Comparison of ENCODE assay signal across 25 cellular contexts in the genomic region with DNA sequence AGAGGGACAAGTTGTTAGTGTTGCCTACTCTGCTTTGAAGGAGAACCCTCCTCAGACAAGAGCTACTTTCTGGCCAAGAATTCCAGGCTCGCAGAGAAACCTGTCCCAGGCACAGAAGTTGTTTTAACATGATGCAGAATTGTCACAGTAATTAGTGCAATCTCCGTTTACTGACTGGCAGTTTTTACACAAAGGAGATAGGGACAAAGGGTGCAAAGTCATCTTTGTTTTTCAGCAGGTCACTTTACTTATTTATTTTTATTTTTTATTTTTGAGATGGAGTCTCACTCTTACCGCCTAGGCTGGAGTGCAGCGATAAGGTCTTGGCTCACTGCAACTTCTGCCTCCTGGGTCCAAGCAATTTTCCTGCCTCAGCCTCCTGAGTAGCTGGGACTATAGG. TPM values are rescaled to one million over a fixed set of nuclear protein-coding genes. Genes with fewer than 3 reads are reported as not detected.
DNase-seq lines count a peak whose midpoint lies in the region; FAIRE-seq and TF ChIP-seq lines count a peak whose summit lies in the region.
"Had no signal": no experiment of that assay in that cellular context is flagged by ENCODE, and none has a peak within 500 bp of the region (broad histone marks: within the 10 kb centered on the region; RNA-seq: fewer than 3 reads in every experiment).

No MANE protein-coding gene starts in this region.

- POLR2A ChIA-PET in HEK293 (lab: Yijun Ruan, JAX) = no interaction called here

- peaks cover 6% of the 10 kb centered on the region for H3K36me3 Mint-ChIP-seq in astrocyte (ENCODE audit: low read depth, unreplicated experiment)
- H3K36me3 Mint-ChIP-seq: activated naive CD4-positive, alpha-beta T cell treated with anti-CD3 and anti-CD28 coated beads, Interleukin-2, amount 10 ng/mL, durations not matched to agents 7 days and 5 days had no signal

- H3K4ac ChIP-seq in mesenchymal stem cell (ENCODE audit: low read depth in 1 of 2, low read length in 2 of 2) = no peak overlapping the region

- H3K27me3 Mint-ChIP-seq in astrocyte (ENCODE audit: low read depth, unreplicated experiment) = no peaks in the 10 kb centered on the region

- no peak for FAIRE-seq in astrocyte (lab: Jason Lieb, UNC)
- FAIRE-seq: colon, GM12891 had no signal

- no peak overlapping the region for H4K8ac ChIP-seq in mesenchymal stem cell (ENCODE audit: low read length)

- no peak overlapping the region for H3K4me3 Mint-ChIP-seq in astrocyte (ENCODE audit: unreplicated experiment)
- H3K4me3 Mint-ChIP-seq: activated CD4-positive, alpha-beta memory T cell treated with anti-CD3 and anti-CD28 coated beads, Interleukin-2, amount 10 ng/mL, durations not matched to agents 7 days and 5 days; activated naive CD4-positive, alpha-beta T cell treated with anti-CD3 and anti-CD28 coated beads, Interleukin-2, amount 10 ng/mL, durations not matched to agents 7 days and 5 days had no signal

- H3K79me2 ChIP-seq in astrocyte (ENCODE audit: insufficient read depth, low read length) (peaks cover 81% of the 10 kb centered on the region), smooth muscle cell (ENCODE audit: low read depth) (peaks cover 58% of the 10 kb centered on the region)

- peak overlapping the region; percentile 30 for H2BK120ac ChIP-seq in mesenchymal stem cell (ENCODE audit: low read depth, low read length)

- H3K36me3 ChIP-seq in HEK293 (ENCODE audit: control insufficient read depth in 2 of 2, insufficient read depth in 1 of 2, low read length in 2 of 2) (peaks cover 0 to under 1% of the 10 kb centered on the region in 2 experiments; a peak in 1 of 3 replicates), astrocyte (ENCODE audit: insufficient read depth, low read length) (no peaks in the 10 kb centered on the region), mesenchymal stem cell (ENCODE audit: control insufficient read depth in 1 of 2, insufficient read depth in 2 of 2, low read depth in 1 of 2, low read length in 2 of 2) (no peaks in the 10 kb centered on the region), smooth muscle cell (ENCODE audit: low read depth) (no peaks in the 10 kb centered on the region)
- H3K36me3 ChIP-seq: gastrocnemius medialis, prostate gland had no signal

- H3K27ac ChIP-seq in HEK293 (ENCODE audit: extremely low read depth, low read depth, low read length) (no peak overlapping the region), astrocyte (ENCODE audit: low read depth, low read length) (no peak overlapping the region), mesenchymal stem cell (ENCODE audit: low read length, poor library complexity, severe bottlenecking) (no peak overlapping the region), smooth muscle cell (ENCODE audit: low read depth) (peak overlapping the region; percentile 61)
- H3K27ac ChIP-seq: BLaER1, gastrocnemius medialis, PC-9, prostate gland, right lobe of liver had no signal

- H3K9me3 ChIP-seq in HEK293 (ENCODE audit: control insufficient read depth, insufficient read depth, low read depth, low read length) (no peaks in the 10 kb centered on the region), astrocyte (ENCODE audit: insufficient read depth, low read depth, low read length) (no peaks in the 10 kb centered on the region), mesenchymal stem cell (ENCODE audit: control insufficient read depth, low read length) (no peaks in the 10 kb centered on the region), smooth muscle cell (replicated peaks; ENCODE audit: low read depth) (no peaks in the 10 kb centered on the region)
- H3K9me3 ChIP-seq: BLaER1, gastrocnemius medialis, prostate gland, right lobe of liver, stomach, tibial artery had no signal

- no peak overlapping the region for H2BK12ac ChIP-seq in mesenchymal stem cell (ENCODE audit: low read length in 2 of 2)

- H2AFZ ChIP-seq in astrocyte (ENCODE audit: low read depth, low read length) (no peak overlapping the region), mesenchymal stem cell (ENCODE audit: low read depth, low read length) (no peak overlapping the region), smooth muscle cell (ENCODE audit: low read depth) (no peak overlapping the region)
- H2AFZ ChIP-seq: PC-9 had no signal

- no peak overlapping the region for H2BK15ac ChIP-seq in mesenchymal stem cell (ENCODE audit: low read depth, poor library complexity, severe bottlenecking)

- no peak overlapping the region for H2BK5ac ChIP-seq in mesenchymal stem cell (ENCODE audit: low read depth, low read length, poor library complexity, severe bottlenecking)

- H3K27ac Mint-ChIP-seq in astrocyte (ENCODE audit: unreplicated experiment) = peak overlapping the region; percentile 95
- H3K27ac Mint-ChIP-seq: activated CD4-positive, alpha-beta memory T cell treated with anti-CD3 and anti-CD28 coated beads, Interleukin-2, amount 10 ng/mL, durations not matched to agents 7 days and 5 days; activated naive CD4-positive, alpha-beta T cell treated with anti-CD3 and anti-CD28 coated beads, Interleukin-2, amount 10 ng/mL, durations not matched to agents 7 days and 5 days had no signal

- H3K27me3 ChIP-seq in astrocyte (ENCODE audit: insufficient read depth, low read length) (no peaks in the 10 kb centered on the region), mesenchymal stem cell (ENCODE audit: control insufficient read depth in 1 of 2, insufficient read depth in 1 of 2, low read length in 2 of 2) (no peaks in the 10 kb centered on the region), smooth muscle cell (ENCODE audit: low read depth) (no peaks in the 10 kb centered on the region)
- H3K27me3 ChIP-seq: BLaER1, gastrocnemius medialis, right lobe of liver, stomach, tibial artery had no signal

- no peak overlapping the region for H3K9ac ChIP-seq in astrocyte (ENCODE audit: low read length)
- peak overlapping the region; percentile 30 for H3K9ac ChIP-seq in mesenchymal stem cell (ENCODE audit: low read length)
- no peak overlapping the region for H3K9ac ChIP-seq in smooth muscle cell (ENCODE audit: low read depth)
- H3K9ac ChIP-seq: BLaER1 had no signal

- no peak overlapping the region for H3K4me3 ChIP-seq in HEK293 (ENCODE audit: low read depth, low read length)
- H3K4me3 ChIP-seq in astrocyte (ENCODE audit: insufficient read depth, low read depth, low read length) = no peak overlapping the region
- H3K4me3 ChIP-seq in mesenchymal stem cell (ENCODE audit: insufficient read depth in 1 of 2, low read depth in 1 of 2, low read length in 2 of 2) = no peak overlapping the region
- no peak overlapping the region for H3K4me3 ChIP-seq in smooth muscle cell
- H3K4me3 ChIP-seq: BLaER1, gastrocnemius medialis, PC-9, prostate gland, right lobe of liver, stomach, tibial artery had no signal

- CTCF ChIA-PET in HEK293 (lab: Yijun Ruan, JAX) = interaction anchor here (0.7 kb wide), 2 partner anchors 126 to 1953 kb away, joined by 3 read pairs; no protein-coding TSS in a partner anchor

- H4K91ac ChIP-seq in mesenchymal stem cell (ENCODE audit: low read length) = no peak overlapping the region

- H3K9me3 Mint-ChIP-seq in astrocyte (ENCODE audit: unreplicated experiment) = no peaks in the 10 kb centered on the region
- H3K9me3 Mint-ChIP-seq: activated CD4-positive, alpha-beta memory T cell treated with anti-CD3 and anti-CD28 coated beads, Interleukin-2, amount 10 ng/mL, durations not matched to agents 7 days and 5 days; activated naive CD4-positive, alpha-beta T cell treated with anti-CD3 and anti-CD28 coated beads, Interleukin-2, amount 10 ng/mL, durations not matched to agents 7 days and 5 days had no signal

- peaks cover 48% of the 10 kb centered on the region for H4K20me1 ChIP-seq in astrocyte (ENCODE audit: insufficient read depth, low read length)
- peaks cover 64% of the 10 kb centered on the region for H4K20me1 ChIP-seq in smooth muscle cell (ENCODE audit: low read depth)

- no peak for TF ChIP-seq CTCF in HEK293 (tag by site-specific recombination; IDR thresholded peaks at IDR 0.05)
- no peak for TF ChIP-seq CTCF in astrocyte (IDR thresholded peaks at IDR 0.05; ENCODE audit: insufficient read depth, low read depth, low read length)
- TF ChIP-seq CTCF in smooth muscle cell (IDR thresholded peaks at IDR 0.05; ENCODE audit: borderline replicate concordance, insufficient read depth, poor library complexity, severe bottlenecking) = no peak

- no peak for DNase-seq in astrocyte (ENCODE audit: low read depth)
- DNase-seq in mesenchymal stem cell = no peak
- DNase-seq in smooth muscle cell (lab: John Stamatoyannopoulos, UW; ENCODE audit: unreplicated experiment) = no peak
- DNase-seq in DMS153 (lab: John Stamatoyannopoulos, UW) = no peak
- DNase-seq in NCI-H1105 treated with DMSO at 0.1 percent for 48 hours (lab: John Stamatoyannopoulos, UW) = no peak
- no peak for DNase-seq in inferior parietal cortex (ENCODE audit: extremely low spot score)
- DNase-seq: activated CD4-positive, alpha-beta memory T cell treated with anti-CD3 and anti-CD28 coated beads, Interleukin-2, amount 10 ng/mL, durations not matched to agents 7 days and 5 days; activated naive CD4-positive, alpha-beta T cell treated with anti-CD3 and anti-CD28 coated beads, Interleukin-2, amount 10 ng/mL, durations not matched to agents 7 days and 5 days; DMS53; gastrocnemius medialis; HCEC 1CT; NCI-H2029; NCI-H2227 treated with DMSO at 0.1 percent for 48 hours; NCI-H526 treated with DMSO at 0.1 percent for 48 hours; PC-9; right lobe of liver; SHP77; stimulated activated CD4-positive, alpha-beta T cell treated with anti-CD3 and anti-CD28 coated beads, Interleukin-4, amount 100 ng/mL, for 1 hour; stomach; tibial artery had no signal

- no peak overlapping the region for H3K23ac ChIP-seq in mesenchymal stem cell (ENCODE audit: low read length in 2 of 2)

- peaks cover 64% of the 10 kb centered on the region for H3K4me1 ChIP-seq in HEK293 (ENCODE audit: control insufficient read depth, insufficient read depth, low read length)
- H3K4me1 ChIP-seq in astrocyte (ENCODE audit: insufficient read depth, low read length) = peaks cover 54% of the 10 kb centered on the region
- peaks cover 12% of the 10 kb centered on the region for H3K4me1 ChIP-seq in mesenchymal stem cell (ENCODE audit: control insufficient read depth, insufficient read depth, low read depth, low read length)
- peaks cover 60% of the 10 kb centered on the region for H3K4me1 ChIP-seq in smooth muscle cell (ENCODE audit: low read depth)

- 85% methylated on average over 4 of the region's 4 CpGs for WGBS in mesenchymal stem cell
- 65% methylated on average over 4 of the region's 4 CpGs for WGBS in smooth muscle cell (ENCODE audit: low lambda C conversion rate)

- no peak overlapping the region for H2AK5ac ChIP-seq in mesenchymal stem cell (ENCODE audit: low read length, severe bottlenecking)

- H3F3A ChIP-seq in smooth muscle cell (ENCODE audit: low read depth) = peaks cover 44% of the 10 kb centered on the region

- H3K18ac ChIP-seq in mesenchymal stem cell (ENCODE audit: low read depth in 1 of 2, low read length in 2 of 2) = no peak overlapping the region

- H3K4me2 ChIP-seq in astrocyte (ENCODE audit: low read length) (no peak overlapping the region), mesenchymal stem cell (ENCODE audit: low read length, poor library complexity, severe bottlenecking) (no peak overlapping the region), smooth muscle cell (no peak overlapping the region)
- H3K4me2 ChIP-seq: PC-9 had no signal

- no peak overlapping the region for H3K14ac ChIP-seq in mesenchymal stem cell (ENCODE audit: low read length in 2 of 2)

- H3K4me1 Mint-ChIP-seq in astrocyte (ENCODE audit: low read depth, unreplicated experiment) = peaks cover 78% of the 10 kb centered on the region
- H3K4me1 Mint-ChIP-seq: activated CD4-positive, alpha-beta memory T cell treated with anti-CD3 and anti-CD28 coated beads, Interleukin-2, amount 10 ng/mL, durations not matched to agents 7 days and 5 days; activated naive CD4-positive, alpha-beta T cell treated with anti-CD3 and anti-CD28 coated beads, Interleukin-2, amount 10 ng/mL, durations not matched to agents 7 days and 5 days had no signal

- no peaks in the 10 kb centered on the region for H3K79me1 ChIP-seq in mesenchymal stem cell (replicated peaks; ENCODE audit: low read length, poor library complexity, severe bottlenecking)

RNA-seq across cellular contexts. Expression of a gene that starts 12.3 kb away (rescaled TPM):
- total RNA-seq in astrocyte (52.1 and 52.4 TPM in 2 replicates), smooth muscle cell (9.1 and 14.6 TPM in 2 replicates)
- 35.0 TPM for polyA plus RNA-seq in mesenchymal stem cell (2013, experiment 1 of 2)
- 36.7 TPM for polyA plus RNA-seq in mesenchymal stem cell (2013, experiment 2 of 2)
- polyA plus RNA-seq in smooth muscle cell = 17.7 and 21.6 TPM in 2 replicates
